Comparison of ENCODE assay signal across 23 cellular contexts in genomic region chr9:98161851-98162250, GRCh38.
"Had no signal": no experiment of that assay in that cellular context is flagged by ENCODE, and none has a peak within 500 bp of the region (broad histone marks: within the 10 kb centered on the region; RNA-seq: fewer than 3 reads in every experiment).

No MANE protein-coding gene starts in this region.

- H3K27ac ChIP-seq: ascending aorta, body of pancreas had no signal

- H3K27me3 ChIP-seq: ascending aorta, body of pancreas, MG63 had no signal

- DNase-seq: activated B cell treated with CpG ODN at 0.5 μM for 24 hours; activated CD4-positive, alpha-beta T cell treated with anti-CD3 and anti-CD28 coated beads for 1 hour; activated CD4-positive, alpha-beta T cell treated with anti-CD3 and anti-CD28 coated beads, Interleukin-2, amount 10 ng/mL, durations not matched to agents 24 days and 14 days; activated CD4-positive, alpha-beta T cell treated with anti-CD3 and anti-CD28 coated beads, Interleukin-2, amount 50 U/mL, for 48 hours; activated CD8-positive, alpha-beta memory T cell treated with anti-CD3 and anti-CD28 coated beads for 24 hours; activated gamma-delta T cell treated with Interleukin-2 at 50 U/mL for 16 hours; activated naive CD4-positive, alpha-beta T cell treated with anti-CD3 and anti-CD28 coated beads, Interleukin-2, amount 10 ng/mL, durations not matched to agents 7 days and 5 days; activated T-cell treated with anti-CD3 and anti-CD28 coated beads, Interleukin-2, amount 50 U/mL, for 4 hours; body of pancreas; central memory CD4-positive, alpha-beta T cell; MG63; MV-4-11; NCI-H1092 treated with DMSO at 0.1 percent for 48 hours; NCI-H1417 treated with DMSO at 0.1 percent for 48 hours; NCI-H2029; NCI-H2107; NCI-H510A treated with DMSO at 0.1 percent for 48 hours; NCI-H69; PC-3; SIG-M5; T-helper 17 cell; T1000 had no signal

- ATAC-seq: activated T-cell treated with anti-CD3 and anti-CD28 coated beads, Interleukin-2, amount 50 U/mL, for 4 hours; body of pancreas; PC-3; T-helper 17 cell had no signal

- H3K4me1 ChIP-seq: ascending aorta, body of pancreas had no signal

- H3K4me3 ChIP-seq: ascending aorta, body of pancreas, MG63 had no signal

- H3K9me3 ChIP-seq: ascending aorta, body of pancreas, MG63 had no signal

- H3K36me3 ChIP-seq: MG63 had no signal
